ENCODE assay signal across 7 cellular contexts in genomic region chr6:89145461-89145961, GRCh38. TPM values are rescaled to one million over a fixed set of nuclear protein-coding genes. Genes with fewer than 3 reads are reported as not detected.
DNase-seq lines count a peak whose midpoint lies in the region; ATAC-seq, FAIRE-seq and TF ChIP-seq lines count a peak whose summit lies in the region.

No MANE protein-coding gene starts in this region.

- peak overlapping the region; percentile 78 for H3K4me3 Mint-ChIP-seq in dendritic cell treated with granulocyte-macrophage colony-stimulating factor and Interleukin-4, amounts not matched to agents 40 ng/mL and 50 ng/mL, for 4 days

- FAIRE-seq in G401.6 (lab: Jason Lieb, UNC) = peak; percentile 92

- no peak overlapping the region for H2BK15ac ChIP-seq in mesenchymal stem cell (ENCODE audit: low read depth, poor library complexity, severe bottlenecking)

- H3K27me3 Mint-ChIP-seq in dendritic cell treated with granulocyte-macrophage colony-stimulating factor and Interleukin-4, amounts not matched to agents 40 ng/mL and 50 ng/mL, for 4 days = no peaks in the 10 kb centered on the region

- H4K91ac ChIP-seq in mesenchymal stem cell (ENCODE audit: low read length) = no peak overlapping the region

- no peak overlapping the region for H2BK5ac ChIP-seq in mesenchymal stem cell (ENCODE audit: low read depth, low read length, poor library complexity, severe bottlenecking)

- no peak for TF ChIP-seq POLR2A in thyroid gland (IDR thresholded peaks at IDR 0.05)

- H4K8ac ChIP-seq in mesenchymal stem cell (ENCODE audit: low read length) = no peak overlapping the region

- peak overlapping the region; percentile 46 for H3K27ac Mint-ChIP-seq in dendritic cell treated with granulocyte-macrophage colony-stimulating factor and Interleukin-4, amounts not matched to agents 40 ng/mL and 50 ng/mL, for 4 days

- H3K4me1 Mint-ChIP-seq in dendritic cell treated with granulocyte-macrophage colony-stimulating factor and Interleukin-4, amounts not matched to agents 40 ng/mL and 50 ng/mL, for 4 days (ENCODE audit: low read depth) = peaks cover 8% of the 10 kb centered on the region

- H3K4me3 ChIP-seq in mesenchymal stem cell (ENCODE audit: insufficient read depth in 1 of 2, low read depth in 1 of 2, low read length in 2 of 2) (peak overlapping the region; percentile 80 to 84), thyroid gland (replicated peaks in 1 of 3) (peak overlapping the region; percentile 39 to 85 (median 73))

- H3K27ac ChIP-seq in mesenchymal stem cell (ENCODE audit: low read length, poor library complexity, severe bottlenecking) (no peak overlapping the region), thyroid gland (peak overlapping the region in 2 of 3 donors; percentile 82 to 87)

- no peak for TF ChIP-seq CTCF in thyroid gland (IDR thresholded peaks at IDR 0.05)

- H3K4me1 ChIP-seq in mesenchymal stem cell (ENCODE audit: control insufficient read depth, insufficient read depth, low read depth, low read length) = peaks cover 11% of the 10 kb centered on the region
- H3K4me1 ChIP-seq in thyroid gland = peaks cover 0 to 7% of the 10 kb centered on the region in 2 donors

- peak; percentile 52 for ATAC-seq in GM19463 (IDR thresholded peaks at IDR 0.05; ENCODE audit: unreplicated experiment)
- peak; percentile 37 for ATAC-seq in HG03469 (IDR thresholded peaks at IDR 0.05; ENCODE audit: unreplicated experiment)

- WGBS in mesenchymal stem cell = 3% methylated on average over 13 of the region's 16 CpGs
- WGBS in thyroid gland, 2 donors = 0 to 1% methylated on average over 14 of the region's 16 CpGs

- H2BK12ac ChIP-seq in mesenchymal stem cell (ENCODE audit: low read length in 2 of 2) = no peak overlapping the region

- intact Hi-C loops in dendritic cell treated with granulocyte-macrophage colony-stimulating factor and Interleukin-4, amounts not matched to agents 40 ng/mL and 50 ng/mL, for 4 days (cut with micrococcal nuclease) = loop anchor here (10.0 kb wide), 2 partner anchors 61 to 161 kb away; partner anchors contain the start of gene PNRC1
- intact Hi-C loops in thyroid gland (cut with DNase I) = loop anchor here (10.0 kb wide), 1 partner anchor 161 kb away; no protein-coding TSS in a partner anchor

- H3K9me3 Mint-ChIP-seq in dendritic cell treated with granulocyte-macrophage colony-stimulating factor and Interleukin-4, amounts not matched to agents 40 ng/mL and 50 ng/mL, for 4 days = no peaks in the 10 kb centered on the region

- H3K36me3 Mint-ChIP-seq in dendritic cell treated with granulocyte-macrophage colony-stimulating factor and Interleukin-4, amounts not matched to agents 40 ng/mL and 50 ng/mL, for 4 days (ENCODE audit: low read depth) = no peaks in the 10 kb centered on the region

- no peak overlapping the region for H3K14ac ChIP-seq in mesenchymal stem cell (ENCODE audit: low read length in 2 of 2)

- H3K18ac ChIP-seq in mesenchymal stem cell (ENCODE audit: low read depth in 1 of 2, low read length in 2 of 2) = peak overlapping the region in 1 of 2 experiments; percentile 33

- H3K4me2 ChIP-seq in mesenchymal stem cell (ENCODE audit: low read length, poor library complexity, severe bottlenecking) = peak overlapping the region; percentile 86

- no peaks in the 10 kb centered on the region for H3K9me3 ChIP-seq in mesenchymal stem cell (ENCODE audit: control insufficient read depth, low read length)
- no peaks in the 10 kb centered on the region for H3K9me3 ChIP-seq in thyroid gland

- DNase-seq in SIG-M5 treated with dmso at 0.1 percent for 504 hours (lab: John Stamatoyannopoulos, UW; ENCODE audit: unreplicated experiment) (peak; percentile 60), mesenchymal stem cell (peak; percentile 49), thyroid gland (no peak)

- H2AK5ac ChIP-seq in mesenchymal stem cell (ENCODE audit: low read length, severe bottlenecking) = no peak overlapping the region

- peak overlapping the region; percentile 84 for H2AFZ ChIP-seq in mesenchymal stem cell (ENCODE audit: low read depth, low read length)

- H3K23ac ChIP-seq in mesenchymal stem cell (ENCODE audit: low read length in 2 of 2) = no peak overlapping the region

- peak overlapping the region; percentile 19 for H2BK120ac ChIP-seq in mesenchymal stem cell (ENCODE audit: low read depth, low read length)

- H3K36me3 ChIP-seq in mesenchymal stem cell (ENCODE audit: control insufficient read depth in 1 of 2, insufficient read depth in 2 of 2, low read depth in 1 of 2, low read length in 2 of 2) (no peaks in the 10 kb centered on the region), thyroid gland (no peaks in the 10 kb centered on the region)

- peak overlapping the region; percentile 78 for H3K9ac ChIP-seq in mesenchymal stem cell (ENCODE audit: low read length)

- H3K79me1 ChIP-seq in mesenchymal stem cell (replicated peaks; ENCODE audit: low read length, poor library complexity, severe bottlenecking) = peaks cover 16% of the 10 kb centered on the region

- no peak overlapping the region for H3K4ac ChIP-seq in mesenchymal stem cell (ENCODE audit: low read depth in 1 of 2, low read length in 2 of 2)

- H3K27me3 ChIP-seq in mesenchymal stem cell (ENCODE audit: control insufficient read depth in 1 of 2, insufficient read depth in 1 of 2, low read length in 2 of 2) (no peaks in the 10 kb centered on the region), thyroid gland (no peaks in the 10 kb centered on the region)

RNA-seq across cellular contexts. Expression of gene PM20D2, which starts 0.3 kb away (rescaled TPM):
- polyA plus RNA-seq in mesenchymal stem cell (2013, experiment 1 of 2) = 2.9 TPM
- polyA plus RNA-seq in mesenchymal stem cell (2013, experiment 2 of 2) = 3.1 TPM
- 10 to 100 TPM; 21.5 to 33.3 (median 28.6) TPM for total RNA-seq in thyroid gland

RNA-seq across cellular contexts. Expression of gene SRSF12, which starts 27.6 kb away (rescaled TPM):
- polyA plus RNA-seq in mesenchymal stem cell (2013, experiment 1 of 2) = 0.25 TPM
- 0.23 TPM for polyA plus RNA-seq in mesenchymal stem cell (2013, experiment 2 of 2)
- 1 to 10 TPM in 3 of 4 donors, under 1 TPM in 1; 0.88 to 3.3 (median 2.7) TPM for total RNA-seq in thyroid gland

Comparison
In these comparisons a context has a peak if more than half of its experiments do, and no peak if none do; other contexts are left out.
1. DNase-seq: peak in SIG-M5 treated with dmso at 0.1 percent for 504 hours (single experiment) and mesenchymal stem cell (single experiment); none in thyroid gland (0 of 2).